36 cellular contexts compared by ENCODE assay signal in genomic region chr5:66157046-66157445, GRCh38.
"Had no signal": no experiment of that assay in that cellular context is flagged by ENCODE, and none has a peak within 500 bp of the region (broad histone marks: within the 10 kb centered on the region; RNA-seq: fewer than 3 reads in every experiment).

No MANE protein-coding gene starts in this region.

- H3K4me1 ChIP-seq: ascending aorta, breast epithelium had no signal

- H3K27me3 Mint-ChIP-seq: activated B cell treated with CpG ODN at 0.5 μM for 24 hours; activated CD4-positive, alpha-beta memory T cell treated with anti-CD3 and anti-CD28 coated beads for 36 hours; activated CD4-positive, alpha-beta T cell treated with anti-CD3 and anti-CD28 coated beads, Interleukin-2, amount 10 ng/mL, durations not matched to agents 24 days and 14 days; activated CD8-positive, alpha-beta memory T cell treated with anti-CD3 and anti-CD28 coated beads, Interleukin-2, amount 10 ng/mL, durations not matched to agents 7 days and 5 days; activated naive CD4-positive, alpha-beta T cell treated with anti-CD3 and anti-CD28 coated beads, Interleukin-2, amount 10 ng/mL, durations not matched to agents 7 days and 5 days; activated naive CD4-positive, alpha-beta T cell treated with anti-CD3 and anti-CD28 coated beads, Interleukin-2, amount 50 U/mL, for 24 hours; activated naive CD8-positive, alpha-beta T cell; activated naive CD8-positive, alpha-beta T cell treated with anti-CD3 and anti-CD28 coated beads, Interleukin-2, amount 10 ng/mL, durations not matched to agents 7 days and 5 days; activated naive CD8-positive, alpha-beta T cell treated with anti-CD3 and anti-CD28 coated beads, Interleukin-2, amount 50 U/mL, for 24 hours; activated T-cell treated with anti-CD3 and anti-CD28 coated beads, Interleukin-2, amount 50 U/mL, for 24 hours had no signal

- H3K27me3 ChIP-seq: ascending aorta, body of pancreas, brain microvascular endothelial cell, breast epithelium had no signal

- H3K4me3 ChIP-seq: ascending aorta, body of pancreas, breast epithelium had no signal

- H3K27ac ChIP-seq: ascending aorta, body of pancreas, brain microvascular endothelial cell, breast epithelium, VCaP had no signal

- H3K9me3 Mint-ChIP-seq: activated B cell treated with CpG ODN at 0.5 μM for 24 hours; activated CD4-positive, alpha-beta memory T cell treated with anti-CD3 and anti-CD28 coated beads for 36 hours; activated CD4-positive, alpha-beta T cell treated with anti-CD3 and anti-CD28 coated beads, Interleukin-2, amount 10 ng/mL, durations not matched to agents 24 days and 14 days; activated naive CD4-positive, alpha-beta T cell treated with anti-CD3 and anti-CD28 coated beads, Interleukin-2, amount 10 ng/mL, durations not matched to agents 7 days and 5 days; activated naive CD4-positive, alpha-beta T cell treated with anti-CD3 and anti-CD28 coated beads, Interleukin-2, amount 50 U/mL, for 24 hours; activated naive CD8-positive, alpha-beta T cell treated with anti-CD3 and anti-CD28 coated beads, Interleukin-2, amount 10 ng/mL, durations not matched to agents 7 days and 5 days; activated naive CD8-positive, alpha-beta T cell treated with anti-CD3 and anti-CD28 coated beads, Interleukin-2, amount 50 U/mL, for 24 hours; activated T-cell treated with anti-CD3 and anti-CD28 coated beads, Interleukin-2, amount 50 U/mL, for 24 hours; activated T-helper 2 cell treated with anti-CD3 and anti-CD28 coated beads, Interferon-gamma antibody, Interleukin-2, Interleukin-4, amounts not matched to agents 10 μg/mL and 5 μg/mL and 100 μg/mL, durations not matched to agents 14 hours and 24 hours and 36 hours; T-helper 1 cell treated with Interleukin-12 subunit alpha and Interleukin-12 subunit beta and Interleukin-4 antibody, amounts not matched to agents 30 μg/mL and 1 μg/mL, for 36 hours; T-helper 2 cell treated with Interferon-gamma antibody and Interleukin-4, amounts not matched to agents 5 μg/mL and 100 μg/mL, for 36 hours had no signal

- DNase-seq: activated B cell treated with CpG ODN at 0.5 μM for 24 hours; activated CD4-positive, alpha-beta memory T cell treated with anti-CD3 and anti-CD28 coated beads for 36 hours; activated CD4-positive, alpha-beta T cell treated with anti-CD3 and anti-CD28 coated beads for 4 hours; activated CD4-positive, alpha-beta T cell treated with anti-CD3 and anti-CD28 coated beads, Interleukin-2, amount 10 ng/mL, durations not matched to agents 24 days and 14 days; activated CD4-positive, alpha-beta T cell treated with anti-CD3 and anti-CD28 coated beads, Interleukin-2, amount 50 U/mL, for 1 hour; activated CD4-positive, alpha-beta T cell treated with anti-CD3 and anti-CD28 coated beads, Interleukin-2, amount 50 U/mL, for 4 hours; activated CD4-positive, CD25-positive, alpha-beta regulatory T cell treated with anti-CD3 and anti-CD28 coated beads, Interleukin-2, amount 50 U/mL, for 72 hours; activated CD8-positive, alpha-beta memory T cell treated with anti-CD3 and anti-CD28 coated beads for 24 hours; activated CD8-positive, alpha-beta memory T cell treated with anti-CD3 and anti-CD28 coated beads, Interleukin-2, amount 10 ng/mL, durations not matched to agents 7 days and 5 days; activated CD8-positive, alpha-beta memory T cell treated with anti-CD3 and anti-CD28 coated beads, Interleukin-2, amount 50 U/mL, for 48 hours; activated CD8-positive, alpha-beta T cell treated with anti-CD3 and anti-CD28 coated beads, Interleukin-2, amount 10 ng/mL, durations not matched to agents 7 days and 5 days; activated effector memory CD4-positive, alpha-beta T cell treated with Interleukin-2 at 50 U/mL for 16 hours; activated gamma-delta T cell; activated naive CD4-positive, alpha-beta T cell treated with anti-CD3 and anti-CD28 coated beads, Interleukin-2, amount 10 ng/mL, durations not matched to agents 7 days and 5 days; activated naive CD4-positive, alpha-beta T cell treated with Interleukin-2 at 50 U/mL for 16 hours; activated naive CD8-positive, alpha-beta T cell treated with anti-CD3 and anti-CD28 coated beads, Interleukin-2, amount 10 ng/mL, durations not matched to agents 7 days and 5 days; activated naive CD8-positive, alpha-beta T cell treated with anti-CD3 and anti-CD28 coated beads, Interleukin-2, amount 50 U/mL, for 24 hours; activated T-cell treated with anti-CD3 and anti-CD28 coated beads, Interleukin-2, amount 50 U/mL, for 24 hours; activated T-cell treated with anti-CD3 and anti-CD28 coated beads, Interleukin-2, amount 50 U/mL, for 48 hours; amygdala; anterior cingulate cortex; body of pancreas; brain microvascular endothelial cell; central memory CD4-positive, alpha-beta T cell; T-helper 1 cell; T-helper 2 cell; T-helper 9 cell had no signal

- ATAC-seq: activated CD8-positive, alpha-beta memory T cell treated with anti-CD3 and anti-CD28 coated beads, Interleukin-2, amount 10 ng/mL, durations not matched to agents 7 days and 5 days; activated CD8-positive, alpha-beta T cell treated with anti-CD3 and anti-CD28 coated beads, Interleukin-2, amount 10 ng/mL, durations not matched to agents 7 days and 5 days; activated naive CD8-positive, alpha-beta T cell treated with anti-CD3 and anti-CD28 coated beads, Interleukin-2, amount 50 U/mL, for 24 hours; body of pancreas had no signal

- FAIRE-seq: TTC549 had no signal

- H3K4me1 Mint-ChIP-seq: activated naive CD8-positive, alpha-beta T cell treated with anti-CD3 and anti-CD28 coated beads, Interleukin-2, amount 10 ng/mL, durations not matched to agents 7 days and 5 days had no signal

- H3K9me3 ChIP-seq: ascending aorta, body of pancreas, breast epithelium had no signal

- H3K27ac Mint-ChIP-seq: activated B cell treated with CpG ODN at 0.5 μM for 24 hours; activated CD4-positive, alpha-beta memory T cell treated with anti-CD3 and anti-CD28 coated beads for 36 hours; activated CD4-positive, alpha-beta T cell treated with anti-CD3 and anti-CD28 coated beads, Interleukin-2, amount 10 ng/mL, durations not matched to agents 24 days and 14 days; activated CD8-positive, alpha-beta memory T cell treated with anti-CD3 and anti-CD28 coated beads, Interleukin-2, amount 10 ng/mL, durations not matched to agents 7 days and 5 days; activated CD8-positive, alpha-beta T cell treated with anti-CD3 and anti-CD28 coated beads, Interleukin-2, amount 10 ng/mL, durations not matched to agents 7 days and 5 days; activated naive CD8-positive, alpha-beta T cell; activated naive CD8-positive, alpha-beta T cell treated with anti-CD3 and anti-CD28 coated beads, Interleukin-2, amount 10 ng/mL, durations not matched to agents 7 days and 5 days; activated naive CD8-positive, alpha-beta T cell treated with anti-CD3 and anti-CD28 coated beads, Interleukin-2, amount 50 U/mL, for 24 hours; activated T-cell treated with anti-CD3 and anti-CD28 coated beads, Interleukin-2, amount 50 U/mL, for 24 hours; activated T-helper 2 cell treated with anti-CD3 and anti-CD28 coated beads, Interferon-gamma antibody, Interleukin-2, Interleukin-4, amounts not matched to agents 10 μg/mL and 5 μg/mL and 100 μg/mL, durations not matched to agents 14 hours and 24 hours and 36 hours; T-helper 1 cell treated with Interleukin-12 subunit alpha and Interleukin-12 subunit beta and Interleukin-4 antibody, amounts not matched to agents 30 μg/mL and 1 μg/mL, for 36 hours; T-helper 2 cell treated with Interferon-gamma antibody and Interleukin-4, amounts not matched to agents 5 μg/mL and 100 μg/mL, for 36 hours had no signal

- H3K4me3 Mint-ChIP-seq: activated B cell treated with CpG ODN at 0.5 μM for 24 hours; activated CD4-positive, alpha-beta memory T cell treated with anti-CD3 and anti-CD28 coated beads for 36 hours; activated CD4-positive, alpha-beta T cell treated with anti-CD3 and anti-CD28 coated beads, Interleukin-2, amount 10 ng/mL, durations not matched to agents 24 days and 14 days; activated CD8-positive, alpha-beta memory T cell treated with anti-CD3 and anti-CD28 coated beads, Interleukin-2, amount 10 ng/mL, durations not matched to agents 7 days and 5 days; activated CD8-positive, alpha-beta T cell treated with anti-CD3 and anti-CD28 coated beads, Interleukin-2, amount 10 ng/mL, durations not matched to agents 7 days and 5 days; activated naive CD4-positive, alpha-beta T cell treated with anti-CD3 and anti-CD28 coated beads, Interleukin-2, amount 10 ng/mL, durations not matched to agents 7 days and 5 days; activated naive CD4-positive, alpha-beta T cell treated with anti-CD3 and anti-CD28 coated beads, Interleukin-2, amount 50 U/mL, for 24 hours; activated naive CD8-positive, alpha-beta T cell; activated naive CD8-positive, alpha-beta T cell treated with anti-CD3 and anti-CD28 coated beads, Interleukin-2, amount 10 ng/mL, durations not matched to agents 7 days and 5 days; activated naive CD8-positive, alpha-beta T cell treated with anti-CD3 and anti-CD28 coated beads, Interleukin-2, amount 50 U/mL, for 24 hours; activated T-cell treated with anti-CD3 and anti-CD28 coated beads, Interleukin-2, amount 50 U/mL, for 24 hours; T-helper 1 cell treated with Interleukin-12 subunit alpha and Interleukin-12 subunit beta and Interleukin-4 antibody, amounts not matched to agents 30 μg/mL and 1 μg/mL, for 36 hours; T-helper 2 cell treated with Interferon-gamma antibody and Interleukin-4, amounts not matched to agents 5 μg/mL and 100 μg/mL, for 36 hours had no signal
